24 cellular contexts compared by ENCODE assay signal in genomic region chr6:82056567-82056966, GRCh38.
"Had no signal": no experiment of that assay in that cellular context is flagged by ENCODE, and none has a peak within 500 bp of the region (broad histone marks: within the 10 kb centered on the region; RNA-seq: fewer than 3 reads in every experiment).

No MANE protein-coding gene starts in this region.

- H3K27ac ChIP-seq: gastrocnemius medialis, left lung, neural progenitor cell, prostate gland, right atrium auricular region, testis, tibial artery had no signal

- H3K4me3 Mint-ChIP-seq: effector memory CD8-positive, alpha-beta T cell; naive thymus-derived CD4-positive, alpha-beta T cell; nephron; neural progenitor cell; stimulated activated effector memory CD8-positive, alpha-beta T cell treated with anti-CD3 and anti-CD28 coated beads, Interleukin-12 subunit alpha, Interleukin-12 subunit beta, amount 100 ng/mL, for 72 hours; type B pancreatic cell had no signal

- H3K9me3 Mint-ChIP-seq: nephron; neural progenitor cell; stimulated activated effector memory CD8-positive, alpha-beta T cell treated with anti-CD3 and anti-CD28 coated beads, Interleukin-12 subunit alpha, Interleukin-12 subunit beta, amount 100 ng/mL, for 72 hours; type B pancreatic cell had no signal

- H3K9ac ChIP-seq: neural progenitor cell had no signal

- DNase-seq: cortex of kidney; effector memory CD8-positive, alpha-beta T cell; gastrocnemius medialis; head of caudate nucleus; left cardiac atrium; left lung; mesenchymal stem cell; midbrain; naive thymus-derived CD4-positive, alpha-beta T cell; stimulated activated CD4-positive, alpha-beta T cell treated with anti-CD3 and anti-CD28 coated beads, Interleukin-12 subunit alpha, Interleukin-12 subunit beta, amount 100 ng/mL, for 4 hours; stimulated activated CD4-positive, alpha-beta T cell treated with anti-CD3 and anti-CD28 coated beads, Interleukin-1b, Interleukin-23, amount 100 ng/mL, for 48 hours; stimulated activated CD4-positive, alpha-beta T cell treated with anti-CD3 and anti-CD28 coated beads, Interleukin-4, amount 100 ng/mL, for 1 hour; stimulated activated naive CD8-positive, alpha-beta T cell treated with anti-CD3 and anti-CD28 coated beads, Interleukin-15, Interleukin-2, amounts not matched to agents 100 U/mL and 50 U/mL, for 24 hours; substantia nigra; testis; tibial artery had no signal

- H3K27me3 ChIP-seq: gastrocnemius medialis, left lung, neural progenitor cell, right atrium auricular region, testis, tibial artery had no signal

- ATAC-seq: effector memory CD8-positive, alpha-beta T cell; gastrocnemius medialis; left cardiac atrium; left lung; naive thymus-derived CD4-positive, alpha-beta T cell; sciatic nerve; stimulated activated effector memory CD8-positive, alpha-beta T cell treated with anti-CD3 and anti-CD28 coated beads, Interleukin-12 subunit alpha, Interleukin-12 subunit beta, amount 100 ng/mL, for 72 hours; stimulated activated naive CD8-positive, alpha-beta T cell treated with anti-CD3 and anti-CD28 coated beads, Interleukin-15, Interleukin-2, amounts not matched to agents 100 U/mL and 50 U/mL, for 24 hours had no signal

- H2AFZ ChIP-seq: neural progenitor cell had no signal

- H3K4me2 ChIP-seq: neural progenitor cell, smooth muscle cell had no signal

- H3K4me1 Mint-ChIP-seq: naive thymus-derived CD4-positive, alpha-beta T cell; neural progenitor cell; stimulated activated effector memory CD8-positive, alpha-beta T cell treated with anti-CD3 and anti-CD28 coated beads, Interleukin-12 subunit alpha, Interleukin-12 subunit beta, amount 100 ng/mL, for 72 hours had no signal

- H3K4me1 ChIP-seq: gastrocnemius medialis, left lung, neural progenitor cell, prostate gland had no signal

- H3K4me3 ChIP-seq: gastrocnemius medialis, left lung, neural progenitor cell, prostate gland, right atrium auricular region, smooth muscle cell, testis, tibial artery had no signal

- H3K36me3 ChIP-seq: gastrocnemius medialis, left lung, neural progenitor cell, prostate gland, right atrium auricular region, tibial artery had no signal

- H3K27ac Mint-ChIP-seq: effector memory CD8-positive, alpha-beta T cell; naive thymus-derived CD4-positive, alpha-beta T cell; neural progenitor cell; stimulated activated effector memory CD8-positive, alpha-beta T cell treated with anti-CD3 and anti-CD28 coated beads, Interleukin-12 subunit alpha, Interleukin-12 subunit beta, amount 100 ng/mL, for 72 hours; type B pancreatic cell had no signal

- H3K9me3 ChIP-seq: gastrocnemius medialis, left lung, prostate gland, right atrium auricular region, testis, tibial artery had no signal

- H3K36me3 Mint-ChIP-seq: naive thymus-derived CD4-positive, alpha-beta T cell; neural progenitor cell; stimulated activated effector memory CD8-positive, alpha-beta T cell treated with anti-CD3 and anti-CD28 coated beads, Interleukin-12 subunit alpha, Interleukin-12 subunit beta, amount 100 ng/mL, for 72 hours; type B pancreatic cell had no signal

- H3K27me3 Mint-ChIP-seq: type B pancreatic cell had no signal
